8 cellular contexts compared by ENCODE assay signal in genomic region chr17:30116661-30117547, GRCh38. TPM values are rescaled to one million over a fixed set of nuclear protein-coding genes. Genes with fewer than 3 reads are reported as not detected.
DNase-seq lines count a peak whose midpoint lies in the region; ATAC-seq and TF ChIP-seq lines count a peak whose summit lies in the region.

A gene with protein sequence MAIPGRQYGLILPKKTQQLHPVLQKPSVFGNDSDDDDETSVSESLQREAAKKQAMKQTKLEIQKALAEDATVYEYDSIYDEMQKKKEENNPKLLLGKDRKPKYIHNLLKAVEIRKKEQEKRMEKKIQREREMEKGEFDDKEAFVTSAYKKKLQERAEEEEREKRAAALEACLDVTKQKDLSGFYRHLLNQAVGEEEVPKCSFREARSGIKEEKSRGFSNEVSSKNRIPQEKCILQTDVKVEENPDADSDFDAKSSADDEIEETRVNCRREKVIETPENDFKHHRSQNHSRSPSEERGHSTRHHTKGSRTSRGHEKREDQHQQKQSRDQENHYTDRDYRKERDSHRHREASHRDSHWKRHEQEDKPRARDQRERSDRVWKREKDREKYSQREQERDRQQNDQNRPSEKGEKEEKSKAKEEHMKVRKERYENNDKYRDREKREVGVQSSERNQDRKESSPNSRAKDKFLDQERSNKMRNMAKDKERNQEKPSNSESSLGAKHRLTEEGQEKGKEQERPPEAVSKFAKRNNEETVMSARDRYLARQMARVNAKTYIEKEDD (plus strand): TSS chr17:30116816. CDS start chr17:30116844, 28 bp downstream.

- H3K36me3 ChIP-seq in right atrium auricular region (peaks cover 9% of the 10 kb centered on the region), prostate gland (no peaks in the 10 kb centered on the region)

- H3K4me3 ChIP-seq in right atrium auricular region = peak within 1 kb of the TSS; percentile 71 to 81
- H3K4me3 ChIP-seq in prostate gland = peak within 1 kb of the TSS; percentile 62 to 65

- under 1% methylated on average over 47 of the region's 47 CpGs for WGBS in prostate gland

- DNase-seq in GM13976 (ENCODE audit: low spot score) (peak; percentile 91), NCI-H1930 (lab: John Stamatoyannopoulos, UW) (peak; percentile 90 to 91), right atrium auricular region (ENCODE audit: low spot score) (peak; percentile 98), prostate gland (ENCODE audit: low spot score) (peak; percentile 94), ureter (ENCODE audit: low spot score) (peak; percentile 97)

- in situ Hi-C loops in GM13976 (cut with MboI; ENCODE audit: low sequenced_read_pairs, unreplicated experiment) = loop anchor here (25.0 kb wide), 1 partner anchor 595 kb away; no protein-coding TSS in a partner anchor

- intact Hi-C loops in T-helper 2 cell treated with Interferon-gamma antibody and Interleukin-4, amounts not matched to agents 100 ng/mL and 5 ng/mL, for 36 hours (cut with micrococcal nuclease) = loop anchor here (1.0 to 5.0 kb wide), 4 partner anchors 175 to 707 kb away; partner anchors contain the start of genes BLMH, CRLF3 and GOSR1
- intact Hi-C loops in prostate gland (cut with DNase I) = no loop called here

- peak within 1 kb of the TSS; percentile 95 for H3K27ac ChIP-seq in angular gyrus (ENCODE audit: low read depth, low read length)
- H3K27ac ChIP-seq in right atrium auricular region = peak within 1 kb of the TSS; percentile 96 to 98
- peak within 1 kb of the TSS; percentile 93 to 98 for H3K27ac ChIP-seq in prostate gland

- H3K4me1 ChIP-seq in right atrium auricular region (peaks cover 0 to 27% of the 10 kb centered on the region in 2 donors), prostate gland (replicated peaks) (no peaks in the 10 kb centered on the region)

- H3K27me3 ChIP-seq in right atrium auricular region = no peaks in the 10 kb centered on the region
- no peaks in the 10 kb centered on the region for H3K27me3 ChIP-seq in prostate gland (replicated peaks; ENCODE audit: insufficient read depth)

- H3K9me3 ChIP-seq in right atrium auricular region (no peaks in the 10 kb centered on the region), prostate gland (no peaks in the 10 kb centered on the region)

- peak; percentile 93 for TF ChIP-seq POLR2A in prostate gland (IDR thresholded peaks at IDR 0.05)

- TF ChIP-seq CTCF in GM13976 (IDR thresholded peaks at IDR 0.05; ENCODE audit: borderline replicate concordance, control extremely low read depth, extremely low read depth, insufficient read depth, missing control alignments) (no peak), right atrium auricular region (IDR thresholded peaks at IDR 0.05) (no peak), prostate gland (IDR thresholded peaks at IDR 0.05) (no peak)

- peak; percentile 91 for ATAC-seq in HG02885 (IDR thresholded peaks at IDR 0.05; ENCODE audit: poor library complexity, unreplicated experiment)

RNA-seq across cellular contexts. Expression of the gene that starts here (rescaled TPM):
- 23.4 and 25.6 TPM in 2 replicates for total RNA-seq in T-helper 2 cell treated with Interferon-gamma antibody and Interleukin-4, amounts not matched to agents 100 ng/mL and 5 ng/mL, for 36 hours
- total RNA-seq in right atrium auricular region (10 to 100 TPM; 14.7 to 16.6 TPM), prostate gland (10 to 100 TPM; 21.1 TPM), ureter (46.8 TPM)

Comparison
In these comparisons a context has a peak if more than half of its experiments do, and no peak if none do; other contexts are left out.
1. Peak in every context shown above with its lines: DNase-seq, ATAC-seq, H3K4me3 ChIP-seq and H3K27ac ChIP-seq.